16 cellular contexts compared by ENCODE assay signal in the genomic region with DNA sequence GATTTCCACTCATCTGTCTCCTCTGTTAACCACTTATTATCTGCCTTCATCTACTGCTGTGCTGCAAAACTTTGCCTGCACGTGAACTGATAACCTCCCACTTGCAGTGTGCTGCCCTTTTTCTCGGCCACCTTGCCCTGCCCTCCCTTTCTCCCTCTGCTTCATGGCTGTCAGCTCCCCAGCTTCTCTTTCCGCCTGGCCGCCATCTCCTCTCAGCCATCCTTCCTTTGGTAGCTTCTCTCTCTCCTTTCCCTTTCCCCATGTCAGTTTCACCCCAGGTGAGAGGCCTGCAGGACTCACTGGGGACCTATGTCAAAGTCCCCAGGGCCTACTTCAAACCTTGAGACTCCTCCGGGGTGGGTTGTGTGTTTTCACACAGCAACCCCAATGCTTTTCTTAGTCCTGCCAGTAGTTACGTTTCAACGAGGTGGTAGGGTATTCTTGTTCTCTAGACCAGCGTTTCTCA. TPM values are rescaled to one million over a fixed set of nuclear protein-coding genes. Genes with fewer than 3 reads are reported as not detected.
A peak's percentile ranks its signal among the peaks of the same experiment; 100 is the strongest.
DNase-seq lines count a peak whose midpoint lies in the region; ATAC-seq and TF ChIP-seq lines count a peak whose summit lies in the region.
"Had no signal": no experiment of that assay in that cellular context is flagged by ENCODE, and none has a peak within 500 bp of the region (broad histone marks: within the 10 kb centered on the region; RNA-seq: fewer than 3 reads in every experiment).

No MANE protein-coding gene starts in this region.

- intact Hi-C loops in activated CD4-positive, alpha-beta T cell treated with anti-CD3 and anti-CD28 coated beads for 36 hours (cut with DNase I, micrococcal nuclease) = loop anchor here in 1 of 2 experiments (5.0 kb wide), 1 partner anchor 652 kb away; the partner anchor contains the start of gene HCCS

- in situ Hi-C loops in brain microvascular endothelial cell (cut with HindIII; ENCODE audit: low pct_ligation_motif_present, low sequenced_read_pairs) = no loop called here

- H3K27ac ChIP-seq in brain microvascular endothelial cell = no peak overlapping the region
- H3K27ac ChIP-seq: PC-9 had no signal

- peak overlapping the region; percentile 96 for H3K27ac Mint-ChIP-seq in activated CD4-positive, alpha-beta T cell treated with anti-CD3 and anti-CD28 coated beads for 36 hours
- H3K27ac Mint-ChIP-seq in T-helper 2 cell treated with Interferon-gamma antibody and Interleukin-4, amounts not matched to agents 5 μg/mL and 100 μg/mL, for 36 hours = peak overlapping the region; percentile 92
- no peak overlapping the region for H3K27ac Mint-ChIP-seq in glutamatergic neuron (ENCODE audit: unreplicated experiment)
- H3K27ac Mint-ChIP-seq: type B pancreatic cell had no signal

- CTCF ChIA-PET in activated CD4-positive, alpha-beta T cell treated with anti-CD3 and anti-CD28 coated beads for 36 hours (lab: Charles Lee) = interaction anchor here (1.3 to 1.6 kb wide), 2 partner anchors 14 to 233 kb away, joined by 3 to 4 read pairs; no protein-coding TSS in a partner anchor

- TF ChIP-seq CTCF in brain microvascular endothelial cell (IDR thresholded peaks at IDR 0.05; ENCODE audit: low read depth, low read length, missing control alignments) (no peak), glutamatergic neuron (IDR thresholded peaks at IDR 0.05; ENCODE audit: partially characterized antibody, unreplicated experiment) (no peak)

- ATAC-seq in activated CD4-positive, alpha-beta T cell treated with anti-CD3 and anti-CD28 coated beads for 36 hours = peak; percentile 9
- ATAC-seq in GM19397 (IDR thresholded peaks at IDR 0.05; ENCODE audit: unreplicated experiment) (peak; percentile 51), GM19395 (IDR thresholded peaks at IDR 0.05; ENCODE audit: unreplicated experiment) (no peak)

- no peak for TF ChIP-seq POLR2A in erythroblast (IDR thresholded peaks at IDR 0.05; ENCODE audit: low read length)

- DNase-seq in activated CD4-positive, alpha-beta T cell treated with anti-CD3 and anti-CD28 coated beads for 36 hours = no peak
- DNase-seq in activated CD4-positive, alpha-beta T cell treated with anti-CD3 and anti-CD28 coated beads for 1 hour = no peak
- no peak for DNase-seq in T-helper 2 cell treated with Interferon-gamma antibody and Interleukin-4, amounts not matched to agents 5 μg/mL and 100 μg/mL, for 36 hours (ENCODE audit: low spot score)
- DNase-seq in erythroblast (lab: John Stamatoyannopoulos, UW) (peak; percentile 49 to 79), brain microvascular endothelial cell (no peak), glutamatergic neuron (no peak)
- DNase-seq: Calu3; H7; mesenchymal stem cell; NCI-H1092 treated with DMSO at 0.1 percent for 48 hours; NCI-H510A; PC-9; stimulated activated CD4-positive, alpha-beta T cell treated with anti-CD3 and anti-CD28 coated beads, Interleukin-12 subunit alpha, Interleukin-12 subunit beta, amount 100 ng/mL, for 4 hours had no signal

- peaks cover 3% of the 10 kb centered on the region for H3K36me3 ChIP-seq in brain microvascular endothelial cell (replicated peaks)

- POLR2A ChIA-PET in activated CD4-positive, alpha-beta T cell treated with anti-CD3 and anti-CD28 coated beads for 36 hours (lab: Charles Lee) = no interaction called here

- no peak overlapping the region for H3K4me3 ChIP-seq in brain microvascular endothelial cell (ENCODE audit: low read depth, low read length)
- H3K4me3 ChIP-seq: PC-9 had no signal

- H3K27me3 ChIP-seq in brain microvascular endothelial cell (replicated peaks) = no peaks in the 10 kb centered on the region

- H3K36me3 Mint-ChIP-seq in activated CD4-positive, alpha-beta T cell treated with anti-CD3 and anti-CD28 coated beads for 36 hours (ENCODE audit: low read depth) = peaks cover 62% of the 10 kb centered on the region
- H3K36me3 Mint-ChIP-seq in T-helper 2 cell treated with Interferon-gamma antibody and Interleukin-4, amounts not matched to agents 5 μg/mL and 100 μg/mL, for 36 hours (ENCODE audit: low read depth) = peaks cover 69% of the 10 kb centered on the region
- no peaks in the 10 kb centered on the region for H3K36me3 Mint-ChIP-seq in glutamatergic neuron (ENCODE audit: unreplicated experiment)

- peaks cover 45% of the 10 kb centered on the region for H3K4me1 Mint-ChIP-seq in activated CD4-positive, alpha-beta T cell treated with anti-CD3 and anti-CD28 coated beads for 36 hours
- peaks cover 49% of the 10 kb centered on the region for H3K4me1 Mint-ChIP-seq in T-helper 2 cell treated with Interferon-gamma antibody and Interleukin-4, amounts not matched to agents 5 μg/mL and 100 μg/mL, for 36 hours (ENCODE audit: low read depth)
- no peaks in the 10 kb centered on the region for H3K4me1 Mint-ChIP-seq in glutamatergic neuron (ENCODE audit: low read depth, unreplicated experiment)

- H3K9me3 Mint-ChIP-seq in activated CD4-positive, alpha-beta T cell treated with anti-CD3 and anti-CD28 coated beads for 36 hours (ENCODE audit: low read depth) = no peaks in the 10 kb centered on the region
- no peaks in the 10 kb centered on the region for H3K9me3 Mint-ChIP-seq in T-helper 2 cell treated with Interferon-gamma antibody and Interleukin-4, amounts not matched to agents 5 μg/mL and 100 μg/mL, for 36 hours
- no peaks in the 10 kb centered on the region for H3K9me3 Mint-ChIP-seq in glutamatergic neuron (ENCODE audit: unreplicated experiment)
- H3K9me3 Mint-ChIP-seq: type B pancreatic cell had no signal

- no peaks in the 10 kb centered on the region for H3K27me3 Mint-ChIP-seq in activated CD4-positive, alpha-beta T cell treated with anti-CD3 and anti-CD28 coated beads for 36 hours
- H3K27me3 Mint-ChIP-seq in T-helper 2 cell treated with Interferon-gamma antibody and Interleukin-4, amounts not matched to agents 5 μg/mL and 100 μg/mL, for 36 hours (ENCODE audit: low read depth) = no peaks in the 10 kb centered on the region
- peaks cover under 1% of the 10 kb centered on the region for H3K27me3 Mint-ChIP-seq in glutamatergic neuron (ENCODE audit: unreplicated experiment)
- H3K27me3 Mint-ChIP-seq: type B pancreatic cell had no signal

- peak overlapping the region; percentile 83 for H3K4me3 Mint-ChIP-seq in activated CD4-positive, alpha-beta T cell treated with anti-CD3 and anti-CD28 coated beads for 36 hours
- H3K4me3 Mint-ChIP-seq in T-helper 2 cell treated with Interferon-gamma antibody and Interleukin-4, amounts not matched to agents 5 μg/mL and 100 μg/mL, for 36 hours = peak overlapping the region; percentile 86
- no peak overlapping the region for H3K4me3 Mint-ChIP-seq in glutamatergic neuron (ENCODE audit: unreplicated experiment)
- H3K4me3 Mint-ChIP-seq: type B pancreatic cell had no signal

RNA-seq across cellular contexts. Expression of gene MSL3, which starts 6.6 kb away (rescaled TPM):
- total RNA-seq in activated CD4-positive, alpha-beta T cell treated with anti-CD3 and anti-CD28 coated beads for 36 hours = 10 to 100 TPM; 51.6 to 54.2 TPM
- total RNA-seq in glutamatergic neuron (ENCODE audit: unreplicated experiment) = 25.5 TPM

Comparison
In these comparisons a context has a peak if more than half of its experiments do, and no peak if none do; other contexts are left out.
1. DNase-seq: peak in erythroblast (2 of 2); none in activated CD4-positive, alpha-beta T cell treated with anti-CD3 and anti-CD28 coated beads for 36 hours (single experiment), activated CD4-positive, alpha-beta T cell treated with anti-CD3 and anti-CD28 coated beads for 1 hour (single experiment), T-helper 2 cell treated with Interferon-gamma antibody and Interleukin-4, amounts not matched to agents 5 μg/mL and 100 μg/mL, for 36 hours (single experiment), brain microvascular endothelial cell (single experiment) and glutamatergic neuron (single experiment).